Comparison of ENCODE assay signal across 25 cellular contexts in genomic region chr10:55374060-55374459, GRCh38.
DNase-seq lines count a peak whose midpoint lies in the region; ATAC-seq, FAIRE-seq and TF ChIP-seq lines count a peak whose summit lies in the region.
"Had no signal": no experiment of that assay in that cellular context is flagged by ENCODE, and none has a peak within 500 bp of the region (broad histone marks: within the 10 kb centered on the region; RNA-seq: fewer than 3 reads in every experiment).

No MANE protein-coding gene starts in this region.

- no peaks in the 10 kb centered on the region for H3K36me3 ChIP-seq in bronchial epithelial cell (ENCODE audit: control insufficient read depth, insufficient read depth, low read length)
- H3K36me3 ChIP-seq: neutrophil, tibial artery had no signal

- ATAC-seq in right cardiac atrium: peak; percentile 71 to 97
- ATAC-seq in GM21360 (IDR thresholded peaks at IDR 0.05; ENCODE audit: unreplicated experiment): no peak
- ATAC-seq: activated CD4-positive, alpha-beta T cell treated with anti-CD3 and anti-CD28 coated beads for 36 hours; activated CD8-positive, alpha-beta memory T cell treated with anti-CD3 and anti-CD28 coated beads, Interleukin-2, amount 10 ng/mL, durations not matched to agents 7 days and 5 days; foreskin keratinocyte; GM12878; stimulated activated naive CD8-positive, alpha-beta T cell treated with anti-CD3 and anti-CD28 coated beads, Interleukin-15, amount 100 ng/mL, for 72 hours had no signal

- TF ChIP-seq CTCF in bronchial epithelial cell (IDR thresholded peaks at IDR 0.05; ENCODE audit: insufficient read depth, low read length, severe bottlenecking): no peak

- no peak for FAIRE-seq in bronchial epithelial cell (lab: Jason Lieb, UNC)
- FAIRE-seq: GM12878, GM19239, keratinocyte had no signal

- intact Hi-C loops in right cardiac atrium (cut with DNase I): no loop called here

- peak; percentile 69 for DNase-seq in DMS153 (lab: John Stamatoyannopoulos, UW)
- DNase-seq in NCI-H1105 treated with DMSO at 0.1 percent for 48 hours (lab: John Stamatoyannopoulos, UW): peak; percentile 17
- DNase-seq in bronchial epithelial cell (ENCODE audit: low read depth): peak; percentile 2
- DNase-seq in right cardiac atrium: peak; percentile 23 to 37 (median 29)
- DNase-seq in NCI-H1092 treated with DMSO at 0.1 percent for 48 hours (lab: John Stamatoyannopoulos, UW): no peak
- DNase-seq in GM19238 (ENCODE audit: insufficient read length, low spot score): no peak
- DNase-seq: activated CD4-positive, alpha-beta T cell treated with anti-CD3 and anti-CD28 coated beads for 36 hours; activated CD8-positive, alpha-beta memory T cell treated with anti-CD3 and anti-CD28 coated beads, Interleukin-2, amount 10 ng/mL, durations not matched to agents 7 days and 5 days; activated naive CD4-positive, alpha-beta T cell treated with anti-CD3 and anti-CD28 coated beads, Interleukin-2, amount 50 U/mL, for 16 hours; AML-193; aorta; DMS79 treated with DMSO at 0.1 percent for 48 hours; foreskin keratinocyte; KG1; NCI-H2107; NCI-H524 treated with DMSO at 0.1 percent for 48 hours; stimulated activated CD4-positive, alpha-beta T cell treated with anti-CD3 and anti-CD28 coated beads, Interleukin-12 subunit alpha, Interleukin-12 subunit beta, amount 100 ng/mL, for 4 hours; stimulated activated naive CD8-positive, alpha-beta T cell treated with anti-CD3 and anti-CD28 coated beads, Interleukin-15, amount 100 ng/mL, for 72 hours; tibial artery had no signal

- H3K4me1 ChIP-seq in right cardiac atrium (ENCODE audit: control insufficient read depth, insufficient read depth, low read length): peaks cover 2% of the 10 kb centered on the region
- H3K4me1 ChIP-seq: foreskin keratinocyte had no signal

- no peak overlapping the region for H3K27ac ChIP-seq in right cardiac atrium (ENCODE audit: low read length)
- H3K27ac ChIP-seq: epithelial cell of prostate, foreskin keratinocyte, neutrophil, tibial artery had no signal

- H3K9me3 ChIP-seq in right cardiac atrium (ENCODE audit: control insufficient read depth, low read length): no peaks in the 10 kb centered on the region
- H3K9me3 ChIP-seq: neutrophil, tibial artery had no signal

- H3K27me3 ChIP-seq in bronchial epithelial cell (ENCODE audit: control insufficient read depth, insufficient read depth, low read length): no peaks in the 10 kb centered on the region
- H3K27me3 ChIP-seq in right cardiac atrium (ENCODE audit: control insufficient read depth, insufficient read depth): no peaks in the 10 kb centered on the region
- H3K27me3 ChIP-seq: foreskin keratinocyte, neutrophil, tibial artery had no signal

- no peak overlapping the region for H3K4me3 ChIP-seq in bronchial epithelial cell (ENCODE audit: low read depth, low read length)
- H3K4me3 ChIP-seq in right cardiac atrium (ENCODE audit: low read length): no peak overlapping the region
- H3K4me3 ChIP-seq: GM12878, tibial artery had no signal

Comparison
In these comparisons a context has a peak if more than half of its experiments do, and no peak if none do; other contexts are left out.
1. DNase-seq: peak in DMS153 (single experiment), NCI-H1105 treated with DMSO at 0.1 percent for 48 hours (single experiment), bronchial epithelial cell (single experiment) and right cardiac atrium (3 of 3); none in NCI-H1092 treated with DMSO at 0.1 percent for 48 hours (single experiment) and GM19238 (single experiment).